ENCODE assay signal across 1 cellular context in the genomic region with DNA sequence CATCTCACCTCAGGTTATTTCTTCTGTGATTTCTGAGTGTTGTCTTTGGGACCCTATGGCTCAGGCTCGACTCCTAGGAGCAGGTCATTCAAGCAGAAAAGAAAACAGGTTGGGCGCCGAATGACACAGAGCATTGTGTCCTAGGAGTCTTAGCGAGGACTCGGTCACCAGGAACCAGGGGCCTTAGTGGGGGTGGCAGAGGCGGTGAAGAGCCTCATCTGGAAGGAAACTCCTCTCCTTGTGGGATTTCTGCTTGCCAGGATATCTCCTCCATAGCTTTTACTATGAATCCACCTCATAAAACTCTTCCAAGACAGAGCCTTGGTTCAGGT.
TF ChIP-seq lines count a peak whose summit lies in the region.

No MANE protein-coding gene starts in this region.

TF ChIP-seq in GM23338, 12 proteins besides CTCF, POLR2A, EP300 and RAD21 (continued from another document):
- TF ChIP-seq, protein P1, sequence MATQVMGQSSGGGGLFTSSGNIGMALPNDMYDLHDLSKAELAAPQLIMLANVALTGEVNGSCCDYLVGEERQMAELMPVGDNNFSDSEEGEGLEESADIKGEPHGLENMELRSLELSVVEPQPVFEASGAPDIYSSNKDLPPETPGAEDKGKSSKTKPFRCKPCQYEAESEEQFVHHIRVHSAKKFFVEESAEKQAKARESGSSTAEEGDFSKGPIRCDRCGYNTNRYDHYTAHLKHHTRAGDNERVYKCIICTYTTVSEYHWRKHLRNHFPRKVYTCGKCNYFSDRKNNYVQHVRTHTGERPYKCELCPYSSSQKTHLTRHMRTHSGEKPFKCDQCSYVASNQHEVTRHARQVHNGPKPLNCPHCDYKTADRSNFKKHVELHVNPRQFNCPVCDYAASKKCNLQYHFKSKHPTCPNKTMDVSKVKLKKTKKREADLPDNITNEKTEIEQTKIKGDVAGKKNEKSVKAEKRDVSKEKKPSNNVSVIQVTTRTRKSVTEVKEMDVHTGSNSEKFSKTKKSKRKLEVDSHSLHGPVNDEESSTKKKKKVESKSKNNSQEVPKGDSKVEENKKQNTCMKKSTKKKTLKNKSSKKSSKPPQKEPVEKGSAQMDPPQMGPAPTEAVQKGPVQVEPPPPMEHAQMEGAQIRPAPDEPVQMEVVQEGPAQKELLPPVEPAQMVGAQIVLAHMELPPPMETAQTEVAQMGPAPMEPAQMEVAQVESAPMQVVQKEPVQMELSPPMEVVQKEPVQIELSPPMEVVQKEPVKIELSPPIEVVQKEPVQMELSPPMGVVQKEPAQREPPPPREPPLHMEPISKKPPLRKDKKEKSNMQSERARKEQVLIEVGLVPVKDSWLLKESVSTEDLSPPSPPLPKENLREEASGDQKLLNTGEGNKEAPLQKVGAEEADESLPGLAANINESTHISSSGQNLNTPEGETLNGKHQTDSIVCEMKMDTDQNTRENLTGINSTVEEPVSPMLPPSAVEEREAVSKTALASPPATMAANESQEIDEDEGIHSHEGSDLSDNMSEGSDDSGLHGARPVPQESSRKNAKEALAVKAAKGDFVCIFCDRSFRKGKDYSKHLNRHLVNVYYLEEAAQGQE (IDR thresholded peaks at IDR 0.05; ENCODE audit: unreplicated experiment): no peak
- TF ChIP-seq ZNF114 (CRISPR knock-in tag; IDR thresholded peaks at IDR 0.05) (no peak), EZH2 (IDR thresholded peaks at IDR 0.05; ENCODE audit: low read depth, unreplicated experiment) (no peak), POLR2AphosphoS5 (IDR thresholded peaks at IDR 0.05; ENCODE audit: low read depth) (no peak)
